In genomic region chr9:2016411-2017208, GRCh38 we compare ENCODE assay signal across 8 cellular contexts. TPM values are rescaled to one million over a fixed set of nuclear protein-coding genes. Genes with fewer than 3 reads are reported as not detected.
DNase-seq lines count a peak whose midpoint lies in the region; ATAC-seq, FAIRE-seq and TF ChIP-seq lines count a peak whose summit lies in the region.

No MANE protein-coding gene starts in this region.

- H3K4me3 ChIP-seq in NT2/D1 (ENCODE audit: insufficient read length, low read depth) (peak overlapping the region; percentile 80), mucosa of stomach (ENCODE audit: low read length) (peak overlapping the region; percentile 80)

- ATAC-seq in esophagus mucosa = peak; percentile 65
- no peak for ATAC-seq in HG03565 (IDR thresholded peaks at IDR 0.05; ENCODE audit: unreplicated experiment)

- H3K9me3 ChIP-seq in NT2/D1 (ENCODE audit: insufficient read depth, low read length) (no peaks in the 10 kb centered on the region), mucosa of stomach (ENCODE audit: control insufficient read depth, low read length) (no peaks in the 10 kb centered on the region)

- FAIRE-seq in H54 (lab: Jason Lieb, UNC) = peak; percentile 90

- no peaks in the 10 kb centered on the region for H3K36me3 ChIP-seq in NT2/D1 (ENCODE audit: insufficient read depth, insufficient read length, low read length)
- H3K36me3 ChIP-seq in mucosa of stomach (ENCODE audit: control insufficient read depth, insufficient read depth, low read length) = no peaks in the 10 kb centered on the region

- peak; percentile 46; the same call in 1 of the 2 replicates for TF ChIP-seq POLR2A in H54 (IDR thresholded peaks at IDR 0.05; ENCODE audit: low read depth, low read length)

- H3K27me3 ChIP-seq in NT2/D1 (ENCODE audit: insufficient read depth, insufficient read length) (peaks cover 88% of the 10 kb centered on the region), mucosa of stomach (ENCODE audit: control insufficient read depth, insufficient read depth, low read length) (peaks cover 6% of the 10 kb centered on the region)

- DNase-seq in C1 segment of cervical spinal cord (lab: John Stamatoyannopoulos, UW) (peak; percentile 24 to 89 (median 74)), H54 (ENCODE audit: insufficient read length, low spot score) (peak; percentile 77), NT2/D1 (ENCODE audit: low read depth, low spot score) (no peak)
- peak; percentile 69 for DNase-seq in activated T-cell treated with anti-CD3 and anti-CD28 coated beads, Interleukin-2, amount 50 U/mL, for 1 hour
- DNase-seq in stimulated activated CD8-positive, alpha-beta memory T cell treated with anti-CD3 and anti-CD28 coated beads, Interleukin-4, amount 100 ng/mL, for 48 hours = peak; percentile 71

- H3K4me1 ChIP-seq in NT2/D1 (ENCODE audit: insufficient read depth, insufficient read length) = no peaks in the 10 kb centered on the region
- H3K4me1 ChIP-seq in mucosa of stomach (ENCODE audit: control insufficient read depth, insufficient read depth, low read length) = peaks cover 7% of the 10 kb centered on the region

- H3K9ac ChIP-seq in NT2/D1 (ENCODE audit: insufficient read length, low read depth) (peak overlapping the region; percentile 81), mucosa of stomach (ENCODE audit: low read length) (peak overlapping the region; percentile 88)

RNA-seq across cellular contexts. Expression of gene SMARCA2, which starts 1.5 kb away (rescaled TPM):
- 81.7 TPM for total RNA-seq in esophagus mucosa
